Comparison of ENCODE assay signal across 8 cellular contexts in the genomic region with DNA sequence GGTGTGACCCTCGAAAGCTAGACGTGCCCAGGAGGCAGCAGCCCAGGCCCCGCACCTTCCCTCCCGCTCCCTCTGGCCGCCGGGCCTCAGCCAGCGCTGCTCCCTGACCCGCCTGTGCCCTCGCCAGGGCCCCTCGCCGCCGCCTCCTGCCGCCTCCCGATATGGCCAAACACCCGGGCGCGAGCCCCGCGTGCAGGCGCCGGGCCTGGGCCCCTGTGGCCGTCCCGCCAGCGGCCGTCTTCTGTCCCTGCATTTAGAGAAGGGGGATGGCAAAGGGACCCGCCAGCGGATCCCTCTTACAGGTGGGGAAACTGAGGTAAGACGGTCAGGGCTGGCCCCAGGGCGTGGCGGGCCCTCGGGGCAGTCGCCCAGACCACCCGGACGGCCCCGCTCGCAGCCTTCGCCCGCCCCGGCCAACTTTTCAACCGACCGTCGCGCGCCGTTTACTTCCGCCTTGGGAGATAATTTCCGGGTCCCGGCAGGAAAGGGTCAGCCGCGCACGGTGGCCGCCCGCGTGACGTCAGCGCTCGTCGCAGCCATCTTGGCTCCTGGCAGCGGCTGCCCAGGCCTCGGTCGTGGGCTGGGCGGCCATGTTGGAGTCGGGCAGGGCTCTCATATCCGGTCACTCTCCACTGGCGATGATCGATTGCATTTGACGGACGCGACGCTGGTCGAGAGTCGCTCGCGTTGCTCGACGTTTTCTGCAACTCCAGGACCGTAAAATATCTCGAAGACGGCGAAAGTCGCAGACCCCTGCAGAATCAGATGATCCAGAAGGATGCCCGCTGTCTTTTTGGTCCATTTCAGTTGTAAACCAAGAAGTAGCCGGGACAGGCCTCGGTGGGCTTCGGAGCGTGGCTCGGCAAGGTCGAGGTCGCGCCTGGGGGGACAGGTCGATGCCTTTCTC. TPM values are rescaled to one million over a fixed set of nuclear protein-coding genes. Genes with fewer than 3 reads are reported as not detected.
DNase-seq lines count a peak whose midpoint lies in the region; ATAC-seq and TF ChIP-seq lines count a peak whose summit lies in the region.

No MANE protein-coding gene starts in this region.

- POLR2A ChIA-PET in AG04450 (lab: Yijun Ruan, JAX), result no interaction called here

- H3K36me3 ChIP-seq in colonic mucosa, result no peaks in the 10 kb centered on the region

- DNase-seq in AG04450 (ENCODE audit: low read depth, low spot score) (peak; percentile 66), NCI-H446 treated with DMSO at 0.1 percent for 48 hours (lab: John Stamatoyannopoulos, UW) (peak; percentile 72), colonic mucosa (peak; percentile 94), left colon (peak; percentile 94 to 96)
- peak; percentile 90 for DNase-seq in activated CD4-positive, alpha-beta T cell treated with anti-CD3 and anti-CD28 coated beads for 48 hours
- peak; percentile 60 to 79 (median 77) for DNase-seq in stimulated activated CD4-positive, alpha-beta T cell treated with anti-CD3 and anti-CD28 coated beads, Interleukin-1b, Interleukin-23, amount 100 ng/mL, for 24 hours (ENCODE audit: low read depth in 4 of 4, low spot score in 1 of 4)

- H3K4me1 ChIP-seq in colonic mucosa, result no peaks in the 10 kb centered on the region

- CTCF ChIA-PET in AG04450 (lab: Charles Lee), result interaction anchor here (1.2 kb wide), 1 partner anchor 250 kb away, joined by 3 read pairs; no protein-coding TSS in a partner anchor

- TF ChIP-seq CTCF in AG04450 (IDR thresholded peaks at IDR 0.05; ENCODE audit: low read depth, low read length) (no peak), colonic mucosa (IDR thresholded peaks at IDR 0.05) (no peak)

- peak overlapping the region; percentile 85 for H3K4me3 ChIP-seq in AG04450 (ENCODE audit: low read depth, low read length)
- H3K4me3 ChIP-seq in colonic mucosa, result peak overlapping the region; percentile 97

- intact Hi-C loops in colonic mucosa (cut with DNase I), result no loop called here
- intact Hi-C loops in left colon (cut with DNase I, micrococcal nuclease), result no loop called here

- ATAC-seq in GM18907 (IDR thresholded peaks at IDR 0.05; ENCODE audit: unreplicated experiment), result peak; percentile 83
- ATAC-seq in HG03139 (IDR thresholded peaks at IDR 0.05; ENCODE audit: unreplicated experiment), result peak; percentile 78
- ATAC-seq in left colon, result peak; percentile 97

- H3K9me3 ChIP-seq in AG04450 (ENCODE audit: control insufficient read depth, insufficient read depth, low read length) (peaks cover 20% of the 10 kb centered on the region), colonic mucosa (no peaks in the 10 kb centered on the region)

- H3K27ac ChIP-seq in AG04450 (ENCODE audit: low read depth, low read length) (no peak overlapping the region), colonic mucosa (peak overlapping the region; percentile 94)

- H3K27me3 ChIP-seq in AG04450 (ENCODE audit: control insufficient read depth, insufficient read depth, low read length) (no peaks in the 10 kb centered on the region), colonic mucosa (peaks cover 11% of the 10 kb centered on the region)

- H3K9ac ChIP-seq in colonic mucosa (ENCODE audit: low read depth in 2 of 2, low read length in 2 of 2), result peak overlapping the region; percentile 44 to 95

RNA-seq across cellular contexts. Expression of gene GNG13, which starts 7.1 kb away (rescaled TPM):
- polyA plus RNA-seq in AG04450 (2011; rRNA removed), result not detected in 2 replicates
- polyA minus RNA-seq in AG04450 (2011; rRNA and poly(A)+ RNA removed), result not detected in 2 replicates
- total RNA-seq in colonic mucosa (under 1 TPM in 1 of 2 donors, not detected in 1; 0.24 TPM), left colon (under 1 TPM; 0.40 to 0.53 TPM)

RNA-seq across cellular contexts. Expression of gene CHTF18, which starts 19.2 kb away (rescaled TPM):
- 1.1 and 2.1 TPM in 2 replicates for polyA plus RNA-seq in AG04450 (2011; rRNA removed)
- 1.3 and 1.4 TPM in 2 replicates for polyA minus RNA-seq in AG04450 (2011; rRNA and poly(A)+ RNA removed)
- total RNA-seq in colonic mucosa (100 to 1,000 TPM in 1 of 2 donors, 10 to 100 TPM in 1; 16.5 to 111 TPM), left colon (10 to 100 TPM in 1 of 2 donors, 1 to 10 TPM in 1; 9.5 to 20.3 TPM)

RNA-seq across cellular contexts. Expression of gene RPUSD1, which starts 19.4 kb away (rescaled TPM):
- 9.2 and 13.5 TPM in 2 replicates for polyA plus RNA-seq in AG04450 (2011; rRNA removed)
- polyA minus RNA-seq in AG04450 (2011; rRNA and poly(A)+ RNA removed), result 5.8 and 7.1 TPM in 2 replicates
- total RNA-seq in colonic mucosa, result 10 to 100 TPM; 17.3 to 35.6 TPM
- 10 to 100 TPM; 21.3 to 24.1 TPM for total RNA-seq in left colon

RNA-seq across cellular contexts. Expression of gene MSLN, which starts 47.1 kb away (rescaled TPM):
- 0.11 and 0.17 TPM in 2 replicates for polyA plus RNA-seq in AG04450 (2011; rRNA removed)
- polyA minus RNA-seq in AG04450 (2011; rRNA and poly(A)+ RNA removed), result not detected in 2 replicates
- total RNA-seq in colonic mucosa (1 to 10 TPM; 1.4 to 1.8 TPM), left colon (1 to 10 TPM; 6.4 to 7.0 TPM)
